In the genomic region with DNA sequence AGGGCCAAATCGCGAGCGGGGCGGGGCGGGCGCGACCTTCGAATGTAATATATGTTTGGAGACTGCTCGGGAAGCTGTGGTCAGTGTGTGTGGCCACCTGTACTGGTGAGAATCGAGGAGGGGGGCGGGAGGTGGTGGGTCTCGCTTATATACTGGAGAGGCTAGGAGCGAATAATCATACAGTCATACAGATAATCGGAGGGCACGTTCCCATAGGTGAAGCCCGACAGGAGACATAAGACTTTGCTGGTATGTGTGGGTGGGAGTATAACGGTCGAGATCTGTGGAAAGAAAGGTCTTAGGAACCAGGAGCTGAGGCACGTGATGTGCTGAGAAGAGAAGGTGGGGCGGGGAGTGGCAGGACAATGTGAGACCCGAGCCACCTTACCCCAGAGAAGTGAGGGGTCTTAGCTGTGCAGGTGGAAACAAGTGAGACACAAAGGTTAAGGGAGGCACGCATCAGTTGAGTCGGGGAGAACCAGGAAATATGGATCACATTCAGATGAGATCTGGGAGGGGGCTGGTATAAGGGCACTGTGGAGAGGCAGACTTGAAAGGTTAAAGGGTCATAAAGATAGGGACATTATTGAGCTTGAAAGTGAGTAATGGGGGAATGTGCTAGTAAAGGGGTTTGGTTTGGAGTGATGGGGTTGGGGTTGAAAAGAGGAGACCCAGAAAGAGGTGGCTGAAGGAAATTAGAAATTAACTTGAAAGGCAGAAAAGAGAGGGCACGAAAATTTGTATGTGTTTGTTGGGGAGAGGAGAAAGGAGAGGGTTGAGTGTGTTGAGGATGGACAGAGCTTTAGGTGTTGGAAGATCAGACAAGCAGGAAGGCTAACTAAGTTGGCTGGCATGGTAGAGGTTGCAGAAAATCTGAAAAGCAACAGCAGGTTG, we compare ENCODE assay signal across 8 cellular contexts. TPM values are rescaled to one million over a fixed set of nuclear protein-coding genes. Genes with fewer than 3 reads are reported as not detected.
DNase-seq lines count a peak whose midpoint lies in the region; ATAC-seq and TF ChIP-seq lines count a peak whose summit lies in the region.

No MANE protein-coding gene starts in this region.

- H2AFZ ChIP-seq in GM23338, result no peak overlapping the region; the same call in 1 of the 2 replicates
- peak overlapping the region; percentile 89 for H2AFZ ChIP-seq in parathyroid adenoma

- H3K27me3 ChIP-seq in GM23338 (ENCODE audit: insufficient read depth), result no peaks in the 10 kb centered on the region
- no peaks in the 10 kb centered on the region for H3K27me3 ChIP-seq in Peyer's patch
- H3K27me3 ChIP-seq in parathyroid adenoma (ENCODE audit: control insufficient read depth, insufficient read depth, low read length), result no peaks in the 10 kb centered on the region

- TF ChIP-seq POLR2A in Peyer's patch (IDR thresholded peaks at IDR 0.05), result peak in 1 of 2 donors; percentile 2

- H3K4me3 ChIP-seq in GM23338, result peak overlapping the region; percentile 79
- peak overlapping the region; percentile 56 to 95 (median 74) for H3K4me3 ChIP-seq in Peyer's patch
- H3K4me3 ChIP-seq in parathyroid adenoma (ENCODE audit: low read depth, low read length), result peak overlapping the region; percentile 89

- peak overlapping the region; percentile 47 for H3K9ac ChIP-seq in parathyroid adenoma

- H3K9me2 ChIP-seq in GM23338 (ENCODE audit: insufficient read depth), result no peaks in the 10 kb centered on the region

- 0 out of 2 replicates have a peak, but pooled peaks cover 7% of the 10 kb centered on the region for H3F3A ChIP-seq in GM23338 (replicated peaks; ENCODE audit: low read depth)

- H3K4me2 ChIP-seq in GM23338, result peak overlapping the region; percentile 85
- H3K4me2 ChIP-seq in parathyroid adenoma (ENCODE audit: low read length), result peak overlapping the region; percentile 91

- H3K9me3 ChIP-seq in Peyer's patch (no peaks in the 10 kb centered on the region), parathyroid adenoma (ENCODE audit: control insufficient read depth, low read length) (no peaks in the 10 kb centered on the region)

- ATAC-seq in GM23338 (peak; percentile 0; the same call in 2 of the 3 replicates), HG02981 (IDR thresholded peaks at IDR 0.05; ENCODE audit: unreplicated experiment) (no peak), GM18909 (IDR thresholded peaks at IDR 0.05; ENCODE audit: poor library complexity, unreplicated experiment) (no peak)

- peaks cover 23% of the 10 kb centered on the region for H3K27me3 Mint-ChIP-seq in GM23338 (ENCODE audit: insufficient read depth, low read depth, poor library complexity)

- H3K79me2 ChIP-seq in GM23338 (replicated peaks; ENCODE audit: insufficient read depth) (peaks cover 33% of the 10 kb centered on the region), parathyroid adenoma (peaks cover 9% of the 10 kb centered on the region)

- DNase-seq in GM23338 (ENCODE audit: low spot score) (peak; percentile 24), Peyer's patch (peak in 1 of 3 donors; percentile 33), epithelial cell of prostate (ENCODE audit: low read depth, low spot score) (no peak), GF-D8 (lab: John Stamatoyannopoulos, UW) (no peak), 8988T (no peak)

- H4K20me1 ChIP-seq in GM23338 (replicated peaks; ENCODE audit: insufficient read depth), result no peaks in the 10 kb centered on the region

- peaks cover 41% of the 10 kb centered on the region for H3K36me3 Mint-ChIP-seq in GM23338 (ENCODE audit: low read depth)

- TF ChIP-seq CTCF in GM23338 (conservative IDR thresholded peaks at IDR 0.05; ENCODE audit: low read depth in 2 of 2) (no peak), Peyer's patch (IDR thresholded peaks at IDR 0.05) (no peak), parathyroid adenoma (IDR thresholded peaks at IDR 0.05) (no peak)

- peaks cover 2% of the 10 kb centered on the region; the same call in 1 of the 2 replicates for H3K36me3 ChIP-seq in GM23338 (ENCODE audit: insufficient read depth)
- H3K36me3 ChIP-seq in Peyer's patch, result peaks cover 0 to 43% (median 0%) of the 10 kb centered on the region in 3 donors
- H3K36me3 ChIP-seq in parathyroid adenoma (ENCODE audit: control insufficient read depth, insufficient read depth, low read length), result no peaks in the 10 kb centered on the region

- H3K4me3 Mint-ChIP-seq in GM23338, result peak overlapping the region; percentile 79

- H3K4me1 ChIP-seq in GM23338 (ENCODE audit: insufficient read depth), result peaks cover 19% of the 10 kb centered on the region
- H3K4me1 ChIP-seq in Peyer's patch, result peaks cover 0 to 43% (median 13%) of the 10 kb centered on the region in 4 donors
- H3K4me1 ChIP-seq in parathyroid adenoma, result peaks cover 9% of the 10 kb centered on the region

- H3K9me3 Mint-ChIP-seq in GM23338, result no peaks in the 10 kb centered on the region

- H3K27ac ChIP-seq in GM23338 (ENCODE audit: low read depth) (no peak overlapping the region; the same call in 1 of the 2 replicates), Peyer's patch (peak overlapping the region; percentile 88 to 98 (median 94)), epithelial cell of prostate (peak overlapping the region; percentile 97), parathyroid adenoma (peak overlapping the region; percentile 98)

- H3K27ac Mint-ChIP-seq in GM23338, result peak overlapping the region; percentile 91

- peaks cover 39% of the 10 kb centered on the region for H3K4me1 Mint-ChIP-seq in GM23338

RNA-seq across cellular contexts. Expression of gene RNF5, which starts 0.6 kb away (rescaled TPM):
- total RNA-seq in GM23338 (2014; rRNA removed; shearing (Covaris generic)), result 119 and 127 TPM in 2 replicates
- 164 and 173 TPM in 2 replicates for polyA plus RNA-seq in GM23338 (2016; fragmentation: Nextera tagmentation; extraction: Ambion mirVana)
- 100 to 1,000 TPM in 3 of 4 donors, 10 to 100 TPM in 1; 84.2 to 199 (median 115) TPM for total RNA-seq in Peyer's patch

RNA-seq across cellular contexts. Expression of gene AGPAT1, which starts 2.9 kb away (rescaled TPM):
- 58.8 and 82.1 TPM in 2 replicates for total RNA-seq in GM23338 (2014; rRNA removed; shearing (Covaris generic))
- polyA plus RNA-seq in GM23338 (2016; fragmentation: Nextera tagmentation; extraction: Ambion mirVana), result 39.5 and 39.8 TPM in 2 replicates
- 100 to 1,000 TPM in 1 of 4 donors, 10 to 100 TPM in 3; 28.9 to 140 (median 90.7) TPM for total RNA-seq in Peyer's patch

RNA-seq across cellular contexts. Expression of gene AGER, which starts 5.3 kb away (rescaled TPM):
- total RNA-seq in GM23338 (2014; rRNA removed; shearing (Covaris generic)), result 2.0 and 2.3 TPM in 2 replicates
- 3.4 and 5.0 TPM in 2 replicates for polyA plus RNA-seq in GM23338 (2016; fragmentation: Nextera tagmentation; extraction: Ambion mirVana)
- total RNA-seq in Peyer's patch, result 10 to 100 TPM in 2 of 4 donors, 1 to 10 TPM in 2; 2.8 to 31.4 (median 9.2) TPM

RNA-seq across cellular contexts. Expression of gene PBX2, which starts 11.2 kb away (rescaled TPM):
- total RNA-seq in GM23338 (2014; rRNA removed; shearing (Covaris generic)), result 89.4 and 111 TPM in 2 replicates
- polyA plus RNA-seq in GM23338 (2016; fragmentation: Nextera tagmentation; extraction: Ambion mirVana), result 7.2 and 8.5 TPM in 2 replicates
- 10 to 100 TPM; 33.3 to 74.3 (median 64.4) TPM for total RNA-seq in Peyer's patch

RNA-seq across cellular contexts. Expression of gene GPSM3, which starts 13.6 kb away (rescaled TPM):
- total RNA-seq in GM23338 (2014; rRNA removed; shearing (Covaris generic)), result 4.7 and 7.8 TPM in 2 replicates
- polyA plus RNA-seq in GM23338 (2016; fragmentation: Nextera tagmentation; extraction: Ambion mirVana), result 5.5 and 5.9 TPM in 2 replicates
- total RNA-seq in Peyer's patch, result 10 to 100 TPM in 2 of 4 donors, 1 to 10 TPM in 2; 5.3 to 38.8 (median 10.3) TPM
